In genomic region chr12:123479442-123480180, GRCh38 we compare ENCODE assay signal across 13 cellular contexts. TPM values are rescaled to one million over a fixed set of nuclear protein-coding genes. Genes with fewer than 3 reads are reported as not detected.
DNase-seq lines count a peak whose midpoint lies in the region; ATAC-seq and TF ChIP-seq lines count a peak whose summit lies in the region.
"Had no signal": no experiment of that assay in that cellular context is flagged by ENCODE, and none has a peak within 500 bp of the region (broad histone marks: within the 10 kb centered on the region; RNA-seq: fewer than 3 reads in every experiment).

No MANE protein-coding gene starts in this region.

- peak overlapping the region; percentile 44 for H3K27ac Mint-ChIP-seq in activated T-helper 1 cell treated with anti-CD3 and anti-CD28 coated beads, Interleukin-12 subunit alpha, Interleukin-12 subunit beta, Interleukin-2, Interleukin-4 antibody, amounts not matched to agents 30 ng/mL and 10 ng/mL and 1 ng/mL, durations not matched to agents 14 hours and 24 hours and 36 hours
- peak overlapping the region; percentile 50 for H3K27ac Mint-ChIP-seq in neural crest cell (ENCODE audit: unreplicated experiment)

- ATAC-seq in GM21515 (IDR thresholded peaks at IDR 0.05; ENCODE audit: unreplicated experiment): no peak

- peak overlapping the region; percentile 38 to 41 for H3K4me3 ChIP-seq in tibial artery
- H3K4me3 ChIP-seq: smooth muscle cell had no signal

- no peak for DNase-seq in activated T-helper 1 cell treated with anti-CD3 and anti-CD28 coated beads, Interleukin-12 subunit alpha, Interleukin-12 subunit beta, Interleukin-2, Interleukin-4 antibody, amounts not matched to agents 30 ng/mL and 10 ng/mL and 1 ng/mL, durations not matched to agents 14 hours and 24 hours and 36 hours (ENCODE audit: low spot score)
- DNase-seq in head of caudate nucleus: peak; percentile 83 to 98 (median 94)
- no peak for DNase-seq in neural crest cell (ENCODE audit: low read depth, low spot score)
- DNase-seq in tibial artery: peak in 1 of 2 donors; percentile 74
- no peak for DNase-seq in AG20443 (ENCODE audit: low spot score)
- no peak for DNase-seq in DMS153 (lab: John Stamatoyannopoulos, UW)
- DNase-seq in NCI-H524 (lab: John Stamatoyannopoulos, UW): no peak
- DNase-seq: DMS53, mammary epithelial cell, NCI-H2171, RPMI8226 had no signal

- H3K4me1 ChIP-seq in tibial artery: peaks cover 0 to 76% (median 37%) of the 10 kb centered on the region in 4 donors

- no peak overlapping the region for H3K4me3 Mint-ChIP-seq in activated T-helper 1 cell treated with anti-CD3 and anti-CD28 coated beads, Interleukin-12 subunit alpha, Interleukin-12 subunit beta, Interleukin-2, Interleukin-4 antibody, amounts not matched to agents 30 ng/mL and 10 ng/mL and 1 ng/mL, durations not matched to agents 14 hours and 24 hours and 36 hours
- no peak overlapping the region for H3K4me3 Mint-ChIP-seq in neural crest cell

- H3K36me3 Mint-ChIP-seq in activated T-helper 1 cell treated with anti-CD3 and anti-CD28 coated beads, Interleukin-12 subunit alpha, Interleukin-12 subunit beta, Interleukin-2, Interleukin-4 antibody, amounts not matched to agents 30 ng/mL and 10 ng/mL and 1 ng/mL, durations not matched to agents 14 hours and 24 hours and 36 hours (ENCODE audit: low read depth): peaks cover 3% of the 10 kb centered on the region
- H3K36me3 Mint-ChIP-seq in neural crest cell (ENCODE audit: low read depth): peaks cover 3% of the 10 kb centered on the region

- H3K4me1 Mint-ChIP-seq in activated T-helper 1 cell treated with anti-CD3 and anti-CD28 coated beads, Interleukin-12 subunit alpha, Interleukin-12 subunit beta, Interleukin-2, Interleukin-4 antibody, amounts not matched to agents 30 ng/mL and 10 ng/mL and 1 ng/mL, durations not matched to agents 14 hours and 24 hours and 36 hours (ENCODE audit: low read depth): peaks cover 25% of the 10 kb centered on the region
- H3K4me1 Mint-ChIP-seq in neural crest cell: peaks cover 4% of the 10 kb centered on the region

- H3K27ac ChIP-seq in tibial artery: peak overlapping the region; percentile 90 to 92

- no peaks in the 10 kb centered on the region for H3K27me3 ChIP-seq in tibial artery

- peaks cover 0 to 44% (median 12%) of the 10 kb centered on the region in 3 donors for H3K36me3 ChIP-seq in tibial artery

- H3K9me3 ChIP-seq in tibial artery: no peaks in the 10 kb centered on the region

- no peaks in the 10 kb centered on the region for H3K9me3 Mint-ChIP-seq in activated T-helper 1 cell treated with anti-CD3 and anti-CD28 coated beads, Interleukin-12 subunit alpha, Interleukin-12 subunit beta, Interleukin-2, Interleukin-4 antibody, amounts not matched to agents 30 ng/mL and 10 ng/mL and 1 ng/mL, durations not matched to agents 14 hours and 24 hours and 36 hours
- no peaks in the 10 kb centered on the region for H3K9me3 Mint-ChIP-seq in neural crest cell

- TF ChIP-seq CTCF in neural crest cell (conservative IDR thresholded peaks at IDR 0.05): no peak
- no peak for TF ChIP-seq CTCF in tibial artery (IDR thresholded peaks at IDR 0.05)

- intact Hi-C loops in activated T-helper 1 cell treated with anti-CD3 and anti-CD28 coated beads, Interleukin-12 subunit alpha, Interleukin-12 subunit beta, Interleukin-2, Interleukin-4 antibody, amounts not matched to agents 30 ng/mL and 10 ng/mL and 1 ng/mL, durations not matched to agents 14 hours and 24 hours and 36 hours (cut with micrococcal nuclease): no loop called here
- intact Hi-C loops in head of caudate nucleus (cut with DNase I) (no loop called here), tibial artery (cut with DNase I; ENCODE audit: low total_unique reads) (loop anchor here (10.0 kb wide), 1 partner anchor 115 kb away; the partner anchor contains the start of gene SBNO1)

- H3K27me3 Mint-ChIP-seq in activated T-helper 1 cell treated with anti-CD3 and anti-CD28 coated beads, Interleukin-12 subunit alpha, Interleukin-12 subunit beta, Interleukin-2, Interleukin-4 antibody, amounts not matched to agents 30 ng/mL and 10 ng/mL and 1 ng/mL, durations not matched to agents 14 hours and 24 hours and 36 hours (ENCODE audit: insufficient read depth): no peaks in the 10 kb centered on the region
- no peaks in the 10 kb centered on the region for H3K27me3 Mint-ChIP-seq in neural crest cell (ENCODE audit: low read depth)

RNA-seq across cellular contexts. Expression of gene SNRNP35, which starts 21.7 kb away (rescaled TPM):
- 31.5 and 34.5 TPM in 2 replicates for total RNA-seq in activated T-helper 1 cell treated with anti-CD3 and anti-CD28 coated beads, Interleukin-12 subunit alpha, Interleukin-12 subunit beta, Interleukin-2, Interleukin-4 antibody, amounts not matched to agents 30 ng/mL and 10 ng/mL and 1 ng/mL, durations not matched to agents 14 hours and 24 hours and 36 hours
- 21.3 and 25.1 TPM in 2 replicates for total RNA-seq in neural crest cell

RNA-seq across cellular contexts. Expression of gene RILPL2, which starts 43.1 kb away (rescaled TPM):
- 20.1 and 20.6 TPM in 2 replicates for total RNA-seq in activated T-helper 1 cell treated with anti-CD3 and anti-CD28 coated beads, Interleukin-12 subunit alpha, Interleukin-12 subunit beta, Interleukin-2, Interleukin-4 antibody, amounts not matched to agents 30 ng/mL and 10 ng/mL and 1 ng/mL, durations not matched to agents 14 hours and 24 hours and 36 hours
- 1.6 and 1.9 TPM in 2 replicates for total RNA-seq in neural crest cell

RNA-seq across cellular contexts. Expression of gene RILPL1, which starts 53.9 kb away (rescaled TPM):
- total RNA-seq in activated T-helper 1 cell treated with anti-CD3 and anti-CD28 coated beads, Interleukin-12 subunit alpha, Interleukin-12 subunit beta, Interleukin-2, Interleukin-4 antibody, amounts not matched to agents 30 ng/mL and 10 ng/mL and 1 ng/mL, durations not matched to agents 14 hours and 24 hours and 36 hours: 4.4 and 4.5 TPM in 2 replicates
- total RNA-seq in neural crest cell: 23.5 and 24.9 TPM in 2 replicates

Comparison
In these comparisons a context has a peak if more than half of its experiments do, and no peak if none do; other contexts are left out.
1. DNase-seq: peak in head of caudate nucleus (42 of 42); none in activated T-helper 1 cell treated with anti-CD3 and anti-CD28 coated beads, Interleukin-12 subunit alpha, Interleukin-12 subunit beta, Interleukin-2, Interleukin-4 antibody, amounts not matched to agents 30 ng/mL and 10 ng/mL and 1 ng/mL, durations not matched to agents 14 hours and 24 hours and 36 hours (single experiment), neural crest cell (single experiment), AG20443 (single experiment), DMS153 (single experiment) and NCI-H524 (0 of 2).